In the genomic region with DNA sequence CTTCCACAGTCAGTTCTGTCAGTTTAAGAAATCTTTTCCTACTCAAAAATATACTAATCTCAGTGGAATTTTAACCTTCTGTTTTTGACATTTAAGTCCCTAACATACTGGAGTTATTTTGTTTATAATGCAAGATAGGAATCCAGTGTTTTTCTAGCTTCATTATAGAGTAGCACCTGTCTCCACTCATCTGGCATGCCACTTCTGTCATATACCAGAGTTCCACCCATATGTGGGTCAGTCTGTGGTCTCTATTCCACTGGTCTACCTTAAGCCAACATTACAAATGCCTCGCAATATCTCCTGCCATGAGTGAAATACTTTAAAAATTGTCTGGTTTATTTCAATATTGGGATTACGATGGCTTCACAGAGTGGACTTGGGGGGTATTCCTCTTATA, we compare ENCODE assay signal across 27 cellular contexts.
"Had no signal": no experiment of that assay in that cellular context is flagged by ENCODE, and none has a peak within 500 bp of the region (broad histone marks: within the 10 kb centered on the region; RNA-seq: fewer than 3 reads in every experiment).

No MANE protein-coding gene starts in this region.

- H3K9me3 ChIP-seq: left lung, lower lobe of right lung, ovary, right atrium auricular region, spleen, tibial nerve, uterus had no signal

- ATAC-seq: left colon; left lung; lower lobe of right lung; natural killer cell treated with Interleukin-12 subunit alpha and Interleukin-12 subunit beta and Interleukin-15 and Interleukin-18, amount 100 ng/mL, for 72 hours; sciatic nerve; stimulated activated memory B cell treated with anti-CD40 and anti-IgM and Interleukin-4, amounts not matched to agents 10 μg/mL and 1 μg/mL and 100 μg/mL, for 72 hours; stimulated activated naive CD8-positive, alpha-beta T cell treated with anti-CD3 and anti-CD28 coated beads, Interleukin-15, amount 100 ng/mL, for 72 hours had no signal

- H3K9me3 Mint-ChIP-seq: immature natural killer cell; naive B cell; natural killer cell treated with Interleukin-12 subunit alpha and Interleukin-12 subunit beta and Interleukin-15 and Interleukin-18, amount 100 ng/mL, for 72 hours; stimulated activated memory B cell treated with anti-CD40 and anti-IgM and Interleukin-4, amounts not matched to agents 10 μg/mL and 1 μg/mL and 100 μg/mL, for 72 hours; stimulated activated naive CD8-positive, alpha-beta T cell treated with anti-CD3 and anti-CD28 coated beads, Interleukin-15, amount 100 ng/mL, for 72 hours; type B pancreatic cell had no signal

- H3K27me3 Mint-ChIP-seq: naive B cell; natural killer cell treated with Interleukin-12 subunit alpha and Interleukin-12 subunit beta and Interleukin-15 and Interleukin-18, amount 100 ng/mL, for 72 hours; progenitor cell of endocrine pancreas; stimulated activated memory B cell treated with anti-CD40 and anti-IgM and Interleukin-4, amounts not matched to agents 10 μg/mL and 1 μg/mL and 100 μg/mL, for 72 hours; stimulated activated naive CD8-positive, alpha-beta T cell treated with anti-CD3 and anti-CD28 coated beads, Interleukin-15, amount 100 ng/mL, for 72 hours; type B pancreatic cell had no signal

- H3K27ac ChIP-seq: lower lobe of right lung, ovary, right atrium auricular region, spleen, tibial nerve, uterus had no signal

- H3K4me3 Mint-ChIP-seq: immature natural killer cell; natural killer cell treated with Interleukin-12 subunit alpha and Interleukin-12 subunit beta and Interleukin-15 and Interleukin-18, amount 100 ng/mL, for 72 hours; stimulated activated memory B cell treated with anti-CD40 and anti-IgM and Interleukin-4, amounts not matched to agents 10 μg/mL and 1 μg/mL and 100 μg/mL, for 72 hours; stimulated activated naive CD8-positive, alpha-beta T cell treated with anti-CD3 and anti-CD28 coated beads, Interleukin-15, amount 100 ng/mL, for 72 hours; type B pancreatic cell had no signal

- H3K27me3 ChIP-seq: left lung, ovary, right atrium auricular region, spleen, tibial nerve, uterus had no signal

- DNase-seq: hypothalamus; immature natural killer cell; kidney; left colon; left lung; lower lobe of right lung; mammary epithelial cell; mesenchymal stem cell; naive B cell; ovary; small intestine; spleen; stimulated activated CD4-positive, alpha-beta T cell treated with anti-CD3 and anti-CD28 coated beads, Interleukin-1b, Interleukin-23, amount 100 ng/mL, for 48 hours; stimulated activated CD4-positive, alpha-beta T cell treated with anti-CD3 and anti-CD28 coated beads, Interleukin-2, amount 100 ng/mL, for 48 hours; stimulated activated CD4-positive, alpha-beta T cell treated with anti-CD3 and anti-CD28 coated beads, Interleukin-4, amount 100 ng/mL, for 4 hours; stimulated activated CD8-positive, alpha-beta memory T cell treated with anti-CD3 and anti-CD28 coated beads, Interleukin-4, amount 100 ng/mL, for 48 hours; stimulated activated naive CD4-positive, alpha-beta T cell treated with Interleukin-2 at 50 U/mL for 16 hours; stimulated activated naive CD8-positive, alpha-beta T cell treated with anti-CD3 and anti-CD28 coated beads, Interleukin-15, amount 100 ng/mL, for 72 hours; substantia nigra; uterus had no signal

- H3K27ac Mint-ChIP-seq: immature natural killer cell; natural killer cell treated with Interleukin-12 subunit alpha and Interleukin-12 subunit beta and Interleukin-15 and Interleukin-18, amount 100 ng/mL, for 72 hours; progenitor cell of endocrine pancreas; stimulated activated memory B cell treated with anti-CD40 and anti-IgM and Interleukin-4, amounts not matched to agents 10 μg/mL and 1 μg/mL and 100 μg/mL, for 72 hours; type B pancreatic cell had no signal
